1 cellular context compared by ENCODE assay signal in genomic region chr17:66354472-66354871, GRCh38.
TF ChIP-seq lines count a peak whose summit lies in the region.

No MANE protein-coding gene starts in this region.

TF ChIP-seq in GM23338, 12 proteins besides CTCF, POLR2A, EP300 and RAD21 (continued from another document):
- TF ChIP-seq ZNF462 (CRISPR knock-in tag; IDR thresholded peaks at IDR 0.05) (no peak), EZH2phosphoT487 (IDR thresholded peaks at IDR 0.05; ENCODE audit: unreplicated experiment) (no peak), ZNF331 (CRISPR knock-in tag; IDR thresholded peaks at IDR 0.05; ENCODE audit: low read depth) (no peak), JUNB (IDR thresholded peaks at IDR 0.05; ENCODE audit: unreplicated experiment) (no peak), POLR2AphosphoS5 (IDR thresholded peaks at IDR 0.05; ENCODE audit: low read depth) (no peak), REST (IDR thresholded peaks at IDR 0.05; ENCODE audit: unreplicated experiment) (no peak), CREB1 (CRISPR knock-in tag; IDR thresholded peaks at IDR 0.05; ENCODE audit: low read depth) (no peak)
TF ChIP-seq in GM23338: peak in this region for 0.
